In genomic region chr11:85779956-85780640, GRCh38 we compare ENCODE assay signal across 2 cellular contexts.
TF ChIP-seq lines count a peak whose summit lies in the region.

No MANE protein-coding gene starts in this region.

TF ChIP-seq in IMR-90, 13 proteins besides CTCF, POLR2A, EP300 and RAD21:
- peak; percentile 63 for TF ChIP-seq CEBPB (IDR thresholded peaks at IDR 0.05; ENCODE audit: low read depth, low read length)
- TF ChIP-seq BHLHE40 (IDR thresholded peaks at IDR 0.05; ENCODE audit: low read depth, low read length), result no peak

TF ChIP-seq in WTC11, 78 proteins besides CTCF, POLR2A, EP300 and RAD21:
- no peak for TF ChIP-seq STAT6 (CRISPR knock-in tag; conservative IDR thresholded peaks at IDR 0.05; ENCODE audit: low read depth)
- TF ChIP-seq CDX4 (CRISPR knock-in tag; IDR thresholded peaks at IDR 0.05; ENCODE audit: borderline replicate concordance), result no peak
- TF ChIP-seq ATF1 (CRISPR knock-in tag; IDR thresholded peaks at IDR 0.05), result no peak
- no peak for TF ChIP-seq HMGXB4 (CRISPR knock-in tag; IDR thresholded peaks at IDR 0.05)
- no peak for TF ChIP-seq ZNF281 (CRISPR knock-in tag; IDR thresholded peaks at IDR 0.05)
- TF ChIP-seq IRF2 (CRISPR knock-in tag; IDR thresholded peaks at IDR 0.05; ENCODE audit: borderline replicate concordance, low read depth), result no peak
- no peak for TF ChIP-seq TEAD1 (CRISPR knock-in tag; IDR thresholded peaks at IDR 0.05)
- TF ChIP-seq, protein P1, sequence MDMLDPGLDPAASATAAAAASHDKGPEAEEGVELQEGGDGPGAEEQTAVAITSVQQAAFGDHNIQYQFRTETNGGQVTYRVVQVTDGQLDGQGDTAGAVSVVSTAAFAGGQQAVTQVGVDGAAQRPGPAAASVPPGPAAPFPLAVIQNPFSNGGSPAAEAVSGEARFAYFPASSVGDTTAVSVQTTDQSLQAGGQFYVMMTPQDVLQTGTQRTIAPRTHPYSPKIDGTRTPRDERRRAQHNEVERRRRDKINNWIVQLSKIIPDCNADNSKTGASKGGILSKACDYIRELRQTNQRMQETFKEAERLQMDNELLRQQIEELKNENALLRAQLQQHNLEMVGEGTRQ (CRISPR knock-in tag; IDR thresholded peaks at IDR 0.05), result no peak
- TF ChIP-seq ZNF423 (CRISPR knock-in tag; IDR thresholded peaks at IDR 0.05), result no peak
